Comparison of ENCODE assay signal across 21 cellular contexts in genomic region chr6:118223316-118223715, GRCh38.
A peak's percentile ranks its signal among the peaks of the same experiment; 100 is the strongest.
DNase-seq lines count a peak whose midpoint lies in the region; ATAC-seq, FAIRE-seq and TF ChIP-seq lines count a peak whose summit lies in the region.
"Had no signal": no experiment of that assay in that cellular context is flagged by ENCODE, and none has a peak within 500 bp of the region (broad histone marks: within the 10 kb centered on the region; RNA-seq: fewer than 3 reads in every experiment).

No MANE protein-coding gene starts in this region.

- DNase-seq in DMS 273 (lab: John Stamatoyannopoulos, UW; ENCODE audit: unreplicated experiment): peak; percentile 31
- no peak for DNase-seq in DMS 273 treated with DMSO at 0.1 percent for 48 hours (lab: John Stamatoyannopoulos, UW)
- no peak for DNase-seq in cardiac muscle cell (ENCODE audit: low read depth in 1 of 2, low spot score in 1 of 2)
- DNase-seq in Right ventricle myocardium inferior (ENCODE audit: missing footprints): no peak
- no peak for DNase-seq in neural crest cell (ENCODE audit: low read depth, low spot score)
- DNase-seq in stimulated activated naive CD8-positive, alpha-beta T cell treated with anti-CD3 and anti-CD28 coated beads, Interleukin-15, amount 100 ng/mL, for 72 hours: no peak
- DNase-seq in HepG2 (ENCODE audit: low spot score): no peak
- DNase-seq: AML-193; Caco-2; CD4-positive, alpha-beta T cell; GF-D8; GOT3; H7; HFFc6 had no signal

- no peak overlapping the region for H3K4me3 Mint-ChIP-seq in neural crest cell
- no peak overlapping the region for H3K4me3 Mint-ChIP-seq in stimulated activated naive CD8-positive, alpha-beta T cell treated with anti-CD3 and anti-CD28 coated beads, Interleukin-15, amount 100 ng/mL, for 72 hours
- H3K4me3 Mint-ChIP-seq: CD4-positive, alpha-beta T cell; HFFc6; IgD-negative memory B cell had no signal

- H3K36me3 ChIP-seq in cardiac muscle cell (no peaks in the 10 kb centered on the region), HepG2 (replicated peaks in 1 of 2; ENCODE audit: control insufficient read depth in 1 of 2, insufficient read depth in 2 of 2, low read length in 2 of 2) (no peaks in the 10 kb centered on the region)

- H3K27ac Mint-ChIP-seq in neural crest cell (ENCODE audit: unreplicated experiment): peak overlapping the region; percentile 45
- no peak overlapping the region for H3K27ac Mint-ChIP-seq in stimulated activated naive CD8-positive, alpha-beta T cell treated with anti-CD3 and anti-CD28 coated beads, Interleukin-15, amount 100 ng/mL, for 72 hours
- H3K27ac Mint-ChIP-seq: CD4-positive, alpha-beta T cell; HFFc6; IgD-negative memory B cell had no signal

- no peaks in the 10 kb centered on the region for H3K9me3 ChIP-seq in cardiac muscle cell (ENCODE audit: low read depth)
- no peaks in the 10 kb centered on the region for H3K9me3 ChIP-seq in HepG2 (ENCODE audit: low read length)
- H3K9me3 ChIP-seq: A549, Caco-2 had no signal

- no TSS peak for BruUV-seq in HepG2 (replicated peaks; lab: Mats Ljungman, UMichigan)

- no peaks in the 10 kb centered on the region for H3K27me3 ChIP-seq in cardiac muscle cell
- no peaks in the 10 kb centered on the region for H3K27me3 ChIP-seq in HepG2 (ENCODE audit: control insufficient read depth in 1 of 2, insufficient read depth in 2 of 2, low read length in 2 of 2)

- no peak for FAIRE-seq in HepG2 (lab: Jason Lieb, UNC)
- FAIRE-seq: A549, D721Med, HTR-8/SVneo had no signal

- no peak overlapping the region for H2AFZ ChIP-seq in HepG2 (ENCODE audit: low read length)

- WGBS in HepG2 (ENCODE audit: low lambda C conversion rate): 1% methylated on average over 3 of the region's 3 CpGs

- no peak for ATAC-seq in Right ventricle myocardium inferior
- ATAC-seq in stimulated activated naive CD8-positive, alpha-beta T cell treated with anti-CD3 and anti-CD28 coated beads, Interleukin-15, amount 100 ng/mL, for 72 hours: no peak
- no peak for ATAC-seq in HepG2
- ATAC-seq: A549, HCT116 had no signal

- intact Hi-C loops in Right ventricle myocardium inferior (cut with DNase I): no loop called here
- intact Hi-C loops in HepG2 (cut with micrococcal nuclease; ENCODE audit: unreplicated experiment): no loop called here

- H3K4me1 ChIP-seq in cardiac muscle cell (ENCODE audit: low read depth) (peaks cover 3% of the 10 kb centered on the region), HepG2 (ENCODE audit: insufficient read depth, low read length) (no peaks in the 10 kb centered on the region)
- H3K4me1 ChIP-seq: A549, Caco-2 had no signal

- no peaks in the 10 kb centered on the region for H3K27me3 Mint-ChIP-seq in neural crest cell (ENCODE audit: low read depth)
- H3K27me3 Mint-ChIP-seq in stimulated activated naive CD8-positive, alpha-beta T cell treated with anti-CD3 and anti-CD28 coated beads, Interleukin-15, amount 100 ng/mL, for 72 hours: peaks cover 29% of the 10 kb centered on the region

- CTCF ChIA-PET in HepG2 (lab: Yijun Ruan, JAX; ENCODE audit: low intra/inter-chr PET ratio, low total read pairs): no interaction called here

- H4K20me1 ChIP-seq in HepG2 (ENCODE audit: insufficient read depth, low read length): no peaks in the 10 kb centered on the region

- H3K9ac ChIP-seq in HepG2 (ENCODE audit: insufficient read depth, low read depth, low read length): no peak overlapping the region

- H3K36me3 Mint-ChIP-seq in neural crest cell (ENCODE audit: low read depth): peaks cover 14% of the 10 kb centered on the region
- H3K36me3 Mint-ChIP-seq: IgD-negative memory B cell had no signal

- TF ChIP-seq EP300 in HepG2 (IDR thresholded peaks at IDR 0.05; ENCODE audit: low read depth in 2 of 2, low read length in 2 of 2) (no peak), HepG2 (CRISPR knock-in tag; IDR thresholded peaks at IDR 0.05; ENCODE audit: borderline replicate concordance) (no peak)

- TF ChIP-seq CTCF in cardiac muscle cell (IDR thresholded peaks at IDR 0.05; ENCODE audit: low read depth, low read length): no peak
- no peak for TF ChIP-seq CTCF in neural crest cell (conservative IDR thresholded peaks at IDR 0.05)
- TF ChIP-seq CTCF in HepG2 (CRISPR knock-in tag; IDR thresholded peaks at IDR 0.05): no peak

- no peak for TF ChIP-seq RAD21 in HepG2 (CRISPR knock-in tag; IDR thresholded peaks at IDR 0.05)

- H3K27ac ChIP-seq in cardiac muscle cell: peak overlapping the region; percentile 30
- H3K27ac ChIP-seq in HepG2 (ENCODE audit: extremely low read length, insufficient read depth, low read length): no peak overlapping the region
- H3K27ac ChIP-seq: 22Rv1, A549, C4-2B had no signal

- no peak overlapping the region for H3K4me3 ChIP-seq in cardiac muscle cell
- H3K4me3 ChIP-seq in HepG2 (replicated peaks in 1 of 3; ENCODE audit: insufficient read depth in 1 of 3, low read depth in 2 of 3, low read length in 3 of 3): no peak overlapping the region
- H3K4me3 ChIP-seq: A549 had no signal

- no peaks in the 10 kb centered on the region for H3K79me2 ChIP-seq in HepG2 (ENCODE audit: insufficient read depth, low read length)

- peaks cover 15% of the 10 kb centered on the region for H3K9me3 Mint-ChIP-seq in neural crest cell
- H3K9me3 Mint-ChIP-seq in stimulated activated naive CD8-positive, alpha-beta T cell treated with anti-CD3 and anti-CD28 coated beads, Interleukin-15, amount 100 ng/mL, for 72 hours: no peaks in the 10 kb centered on the region
- H3K9me3 Mint-ChIP-seq: CD4-positive, alpha-beta T cell had no signal

- peaks cover 18% of the 10 kb centered on the region for H3K4me1 Mint-ChIP-seq in neural crest cell
- H3K4me1 Mint-ChIP-seq in stimulated activated naive CD8-positive, alpha-beta T cell treated with anti-CD3 and anti-CD28 coated beads, Interleukin-15, amount 100 ng/mL, for 72 hours: no peaks in the 10 kb centered on the region
- H3K4me1 Mint-ChIP-seq: IgD-negative memory B cell had no signal

- no peak overlapping the region for H3K4me2 ChIP-seq in HepG2 (ENCODE audit: low read depth, low read length)
- H3K4me2 ChIP-seq: A549 had no signal

- no peak for TF ChIP-seq POLR2A in HepG2 (IDR thresholded peaks at IDR 0.05; ENCODE audit: insufficient read depth in 1 of 2, low read depth in 2 of 2, low read length in 2 of 2)

- POLR2A ChIA-PET in HepG2 (lab: Yijun Ruan, JAX): no interaction called here

- in situ Hi-C loops in HepG2 (cut with HindIII; ENCODE audit: extremely low pct_ligation_motif_present, low pct_unique_long_range_greater_than_20kb): no loop called here

TF ChIP-seq in HepG2, 621 proteins besides CTCF, POLR2A, EP300 and RAD21 (continues in another document):
- TF ChIP-seq, protein P1, sequence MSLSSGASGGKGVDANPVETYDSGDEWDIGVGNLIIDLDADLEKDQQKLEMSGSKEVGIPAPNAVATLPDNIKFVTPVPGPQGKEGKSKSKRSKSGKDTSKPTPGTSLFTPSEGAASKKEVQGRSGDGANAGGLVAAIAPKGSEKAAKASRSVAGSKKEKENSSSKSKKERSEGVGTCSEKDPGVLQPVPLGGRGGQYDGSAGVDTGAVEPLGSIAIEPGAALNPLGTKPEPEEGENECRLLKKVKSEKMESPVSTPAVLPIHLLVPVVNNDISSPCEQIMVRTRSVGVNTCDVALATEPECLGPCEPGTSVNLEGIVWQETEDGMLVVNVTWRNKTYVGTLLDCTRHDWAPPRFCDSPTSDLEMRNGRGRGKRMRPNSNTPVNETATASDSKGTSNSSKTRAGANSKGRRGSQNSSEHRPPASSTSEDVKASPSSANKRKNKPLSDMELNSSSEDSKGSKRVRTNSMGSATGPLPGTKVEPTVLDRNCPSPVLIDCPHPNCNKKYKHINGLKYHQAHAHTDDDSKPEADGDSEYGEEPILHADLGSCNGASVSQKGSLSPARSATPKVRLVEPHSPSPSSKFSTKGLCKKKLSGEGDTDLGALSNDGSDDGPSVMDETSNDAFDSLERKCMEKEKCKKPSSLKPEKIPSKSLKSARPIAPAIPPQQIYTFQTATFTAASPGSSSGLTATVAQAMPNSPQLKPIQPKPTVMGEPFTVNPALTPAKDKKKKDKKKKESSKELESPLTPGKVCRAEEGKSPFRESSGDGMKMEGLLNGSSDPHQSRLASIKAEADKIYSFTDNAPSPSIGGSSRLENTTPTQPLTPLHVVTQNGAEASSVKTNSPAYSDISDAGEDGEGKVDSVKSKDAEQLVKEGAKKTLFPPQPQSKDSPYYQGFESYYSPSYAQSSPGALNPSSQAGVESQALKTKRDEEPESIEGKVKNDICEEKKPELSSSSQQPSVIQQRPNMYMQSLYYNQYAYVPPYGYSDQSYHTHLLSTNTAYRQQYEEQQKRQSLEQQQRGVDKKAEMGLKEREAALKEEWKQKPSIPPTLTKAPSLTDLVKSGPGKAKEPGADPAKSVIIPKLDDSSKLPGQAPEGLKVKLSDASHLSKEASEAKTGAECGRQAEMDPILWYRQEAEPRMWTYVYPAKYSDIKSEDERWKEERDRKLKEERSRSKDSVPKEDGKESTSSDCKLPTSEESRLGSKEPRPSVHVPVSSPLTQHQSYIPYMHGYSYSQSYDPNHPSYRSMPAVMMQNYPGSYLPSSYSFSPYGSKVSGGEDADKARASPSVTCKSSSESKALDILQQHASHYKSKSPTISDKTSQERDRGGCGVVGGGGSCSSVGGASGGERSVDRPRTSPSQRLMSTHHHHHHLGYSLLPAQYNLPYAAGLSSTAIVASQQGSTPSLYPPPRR (CRISPR knock-in tag; IDR thresholded peaks at IDR 0.05; ENCODE audit: borderline replicate concordance): no peak
- TF ChIP-seq FOXM1 (CRISPR knock-in tag; IDR thresholded peaks at IDR 0.05) (no peak), IKZF4 (CRISPR knock-in tag; IDR thresholded peaks at IDR 0.05; ENCODE audit: borderline replicate concordance, low read depth, not compliant biosample characterization) (no peak)
